In the genomic region with DNA sequence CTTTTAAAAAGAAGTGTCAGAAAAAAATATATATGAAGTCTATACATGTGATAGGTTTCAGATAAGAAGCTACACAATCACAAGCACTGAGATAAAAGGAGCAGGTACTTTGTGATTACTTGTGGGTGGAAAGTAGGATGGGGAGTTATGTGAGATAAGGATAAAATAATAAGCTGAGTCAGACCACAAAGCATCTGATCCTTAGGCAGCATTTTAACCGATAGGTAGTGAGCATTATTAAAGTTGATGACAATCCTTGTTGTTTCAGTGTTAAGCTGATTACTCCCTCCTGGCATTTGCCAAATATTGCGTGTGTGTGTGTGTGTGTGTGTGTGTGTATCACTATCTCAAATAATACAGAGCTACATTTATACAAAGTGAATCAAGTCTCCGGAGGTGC, we compare ENCODE assay signal across 20 cellular contexts.
DNase-seq lines count a peak whose midpoint lies in the region; ATAC-seq, FAIRE-seq and TF ChIP-seq lines count a peak whose summit lies in the region.
"Had no signal": no experiment of that assay in that cellular context is flagged by ENCODE, and none has a peak within 500 bp of the region (broad histone marks: within the 10 kb centered on the region; RNA-seq: fewer than 3 reads in every experiment).

No MANE protein-coding gene starts in this region.

- no peak for ATAC-seq in SK-N-SH treated with all-trans-retinoic acid at 6 μM for 48 hours
- ATAC-seq in GM21360 (IDR thresholded peaks at IDR 0.05; ENCODE audit: unreplicated experiment), result no peak
- ATAC-seq: Panc1, Right ventricle myocardium inferior had no signal

- H3K27ac ChIP-seq in SK-N-SH (ENCODE audit: low read depth in 2 of 2, low read length in 1 of 2), result no peak overlapping the region
- H3K27ac ChIP-seq in small intestine (ENCODE audit: low read depth in 1 of 2, low read length in 1 of 2), result no peak overlapping the region
- H3K27ac ChIP-seq: BLaER1 treated with 17β-estradiol and CSF1 and Interleukin-3, amounts not matched to agents 10 nM and 100 nM had no signal

- H3K79me2 ChIP-seq in SK-N-SH (ENCODE audit: insufficient read depth), result no peaks in the 10 kb centered on the region

- no peak overlapping the region for H3K4me2 ChIP-seq in SK-N-SH
- H3K4me2 ChIP-seq: BLaER1 treated with 17β-estradiol and CSF1 and Interleukin-3, amounts not matched to agents 10 nM and 100 nM had no signal

- no peaks in the 10 kb centered on the region for H3K9me2 ChIP-seq in SK-N-SH

- TF ChIP-seq CTCF in SK-N-SH (IDR thresholded peaks at IDR 0.05) (no peak), choroid plexus epithelial cell (conservative IDR thresholded peaks at IDR 0.05; ENCODE audit: low read depth, low read length) (no peak)

- H3K27me3 ChIP-seq in SK-N-SH (ENCODE audit: insufficient read depth) (no peaks in the 10 kb centered on the region), small intestine (ENCODE audit: control insufficient read depth in 2 of 2, insufficient read depth in 2 of 2, low read length in 2 of 2) (no peaks in the 10 kb centered on the region)
- H3K27me3 ChIP-seq: BLaER1 treated with 17β-estradiol and CSF1 and Interleukin-3, amounts not matched to agents 10 nM and 100 nM had no signal

- H3K4me1 ChIP-seq in SK-N-SH (ENCODE audit: control insufficient read depth in 1 of 2, insufficient read depth in 2 of 2, low read depth in 1 of 2, low read length in 1 of 2), result peaks cover 3 to 14% of the 10 kb centered on the region in 2 experiments
- no peaks in the 10 kb centered on the region for H3K4me1 ChIP-seq in small intestine (ENCODE audit: control insufficient read depth in 2 of 2, insufficient read depth in 1 of 2, low read depth in 1 of 2, low read length in 1 of 2)
- H3K4me1 ChIP-seq: BLaER1 treated with 17β-estradiol and CSF1 and Interleukin-3, amounts not matched to agents 10 nM and 100 nM had no signal

- no peak for TF ChIP-seq EP300 in SK-N-SH (IDR thresholded peaks at IDR 0.05; ENCODE audit: borderline replicate concordance in 1 of 2, low read depth in 1 of 2, low read length in 1 of 2)

- DNase-seq in SK-N-SH (no peak), M059J (ENCODE audit: low read depth) (peak; percentile 65), choroid plexus epithelial cell (ENCODE audit: low read depth) (peak; percentile 22), small intestine (peak; percentile 32), amniotic stem cell (lab: John Stamatoyannopoulos, UW) (no peak), posterior cingulate gyrus (no peak)
- DNase-seq: 8988T; CD8-positive, alpha-beta memory T cell; DMS79 treated with DMSO at 0.1 percent for 48 hours; GF-D8; Karpas-422; NCI-H1105 treated with DMSO at 0.1 percent for 48 hours; NCI-H187; NCI-H446 had no signal

- intact Hi-C loops in posterior cingulate gyrus (cut with DNase I), result no loop called here

- peaks cover 4% of the 10 kb centered on the region for H3F3A ChIP-seq in SK-N-SH (replicated peaks; ENCODE audit: insufficient read depth)

- 81% methylated on average over 3 of the region's 3 CpGs for WGBS in SK-N-SH (ENCODE audit: low lambda C conversion rate)
- WGBS in small intestine, 3 donors, result 25 to 66% (median 46%) methylated on average over 3 of the region's 3 CpGs

- TF ChIP-seq RAD21 in SK-N-SH (IDR thresholded peaks at IDR 0.05; ENCODE audit: low read length), result no peak

- POLR2A ChIA-PET in SK-N-SH (lab: Yijun Ruan, JAX), result no interaction called here

- H2AFZ ChIP-seq in SK-N-SH (ENCODE audit: low read depth), result no peak overlapping the region

- no peak overlapping the region for H3K4me3 ChIP-seq in SK-N-SH (ENCODE audit: low read depth in 2 of 2, low read length in 1 of 2)
- H3K4me3 ChIP-seq in choroid plexus epithelial cell (ENCODE audit: low read depth, low read length), result no peak overlapping the region
- no peak overlapping the region for H3K4me3 ChIP-seq in small intestine (ENCODE audit: low read depth in 1 of 2, low read length in 2 of 2)
- H3K4me3 ChIP-seq: BLaER1 treated with 17β-estradiol and CSF1 and Interleukin-3, amounts not matched to agents 10 nM and 100 nM had no signal

- H3K36me3 ChIP-seq in SK-N-SH (replicated peaks in 1 of 2; ENCODE audit: control insufficient read depth in 1 of 2, insufficient read depth in 2 of 2, low read length in 1 of 2) (no peaks in the 10 kb centered on the region), small intestine (ENCODE audit: control insufficient read depth in 2 of 2, insufficient read depth in 2 of 2, low read length in 2 of 2) (no peaks in the 10 kb centered on the region)
- H3K36me3 ChIP-seq: BLaER1 treated with 17β-estradiol and CSF1 and Interleukin-3, amounts not matched to agents 10 nM and 100 nM had no signal

- H3K9me3 ChIP-seq in SK-N-SH, result no peaks in the 10 kb centered on the region
- H3K9me3 ChIP-seq in small intestine (ENCODE audit: control insufficient read depth, low read depth), result no peaks in the 10 kb centered on the region

- FAIRE-seq in small intestine (lab: Jason Lieb, UNC), result no peak
- FAIRE-seq: GM12892 had no signal

- H3K9ac ChIP-seq in SK-N-SH, result no peak overlapping the region
- H3K9ac ChIP-seq: BLaER1 treated with 17β-estradiol and CSF1 and Interleukin-3, amounts not matched to agents 10 nM and 100 nM had no signal

- H4K20me1 ChIP-seq in SK-N-SH (ENCODE audit: insufficient read depth), result no peaks in the 10 kb centered on the region
- H4K20me1 ChIP-seq: BLaER1 treated with 17β-estradiol and CSF1 and Interleukin-3, amounts not matched to agents 10 nM and 100 nM had no signal

- CTCF ChIA-PET in SK-N-SH (lab: Yijun Ruan, JAX), result no interaction called here

TF ChIP-seq in SK-N-SH treated with all-trans-retinoic acid at 6 μM for 48 hours, 23 proteins besides CTCF, POLR2A, EP300 and RAD21:
- TF ChIP-seq ISL1 (CRISPR knock-in tag; IDR thresholded peaks at IDR 0.05) (peak; percentile 50), ZC3H10 (CRISPR knock-in tag; IDR thresholded peaks at IDR 0.05) (no peak), ZNF565 (CRISPR knock-in tag; conservative IDR thresholded peaks at IDR 0.05; ENCODE audit: low read depth) (no peak), ZFP30 (CRISPR knock-in tag; IDR thresholded peaks at IDR 0.05) (no peak)

TF ChIP-seq in SK-N-SH, 30 proteins besides CTCF, POLR2A, EP300 and RAD21:
- TF ChIP-seq JUND (IDR thresholded peaks at IDR 0.05), result no peak
- TF ChIP-seq, protein P1, sequence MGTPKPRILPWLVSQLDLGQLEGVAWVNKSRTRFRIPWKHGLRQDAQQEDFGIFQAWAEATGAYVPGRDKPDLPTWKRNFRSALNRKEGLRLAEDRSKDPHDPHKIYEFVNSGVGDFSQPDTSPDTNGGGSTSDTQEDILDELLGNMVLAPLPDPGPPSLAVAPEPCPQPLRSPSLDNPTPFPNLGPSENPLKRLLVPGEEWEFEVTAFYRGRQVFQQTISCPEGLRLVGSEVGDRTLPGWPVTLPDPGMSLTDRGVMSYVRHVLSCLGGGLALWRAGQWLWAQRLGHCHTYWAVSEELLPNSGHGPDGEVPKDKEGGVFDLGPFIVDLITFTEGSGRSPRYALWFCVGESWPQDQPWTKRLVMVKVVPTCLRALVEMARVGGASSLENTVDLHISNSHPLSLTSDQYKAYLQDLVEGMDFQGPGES (IDR thresholded peaks at IDR 0.05; ENCODE audit: low read depth, low read length), result no peak
- no peak for TF ChIP-seq MEF2A (IDR thresholded peaks at IDR 0.05; ENCODE audit: borderline replicate concordance, low read depth)
- TF ChIP-seq GATA2 (CRISPR knock-in tag; IDR thresholded peaks at IDR 0.05), result no peak
- TF ChIP-seq, protein P2, sequence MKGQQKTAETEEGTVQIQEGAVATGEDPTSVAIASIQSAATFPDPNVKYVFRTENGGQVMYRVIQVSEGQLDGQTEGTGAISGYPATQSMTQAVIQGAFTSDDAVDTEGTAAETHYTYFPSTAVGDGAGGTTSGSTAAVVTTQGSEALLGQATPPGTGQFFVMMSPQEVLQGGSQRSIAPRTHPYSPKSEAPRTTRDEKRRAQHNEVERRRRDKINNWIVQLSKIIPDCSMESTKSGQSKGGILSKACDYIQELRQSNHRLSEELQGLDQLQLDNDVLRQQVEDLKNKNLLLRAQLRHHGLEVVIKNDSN (IDR thresholded peaks at IDR 0.05; ENCODE audit: borderline replicate concordance, low read depth), result no peak
- no peak for TF ChIP-seq NRF1 (IDR thresholded peaks at IDR 0.05; ENCODE audit: low read depth, low read length)
- no peak for TF ChIP-seq CHD2 (IDR thresholded peaks at IDR 0.05; ENCODE audit: low read length, partially characterized antibody)
- TF ChIP-seq, protein P3, sequence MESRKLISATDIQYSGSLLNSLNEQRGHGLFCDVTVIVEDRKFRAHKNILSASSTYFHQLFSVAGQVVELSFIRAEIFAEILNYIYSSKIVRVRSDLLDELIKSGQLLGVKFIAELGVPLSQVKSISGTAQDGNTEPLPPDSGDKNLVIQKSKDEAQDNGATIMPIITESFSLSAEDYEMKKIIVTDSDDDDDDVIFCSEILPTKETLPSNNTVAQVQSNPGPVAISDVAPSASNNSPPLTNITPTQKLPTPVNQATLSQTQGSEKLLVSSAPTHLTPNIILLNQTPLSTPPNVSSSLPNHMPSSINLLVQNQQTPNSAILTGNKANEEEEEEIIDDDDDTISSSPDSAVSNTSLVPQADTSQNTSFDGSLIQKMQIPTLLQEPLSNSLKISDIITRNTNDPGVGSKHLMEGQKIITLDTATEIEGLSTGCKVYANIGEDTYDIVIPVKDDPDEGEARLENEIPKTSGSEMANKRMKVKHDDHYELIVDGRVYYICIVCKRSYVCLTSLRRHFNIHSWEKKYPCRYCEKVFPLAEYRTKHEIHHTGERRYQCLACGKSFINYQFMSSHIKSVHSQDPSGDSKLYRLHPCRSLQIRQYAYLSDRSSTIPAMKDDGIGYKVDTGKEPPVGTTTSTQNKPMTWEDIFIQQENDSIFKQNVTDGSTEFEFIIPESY (IDR thresholded peaks at IDR 0.05; ENCODE audit: borderline replicate concordance, low read depth), result no peak
- TF ChIP-seq NFIC (IDR thresholded peaks at IDR 0.05; ENCODE audit: borderline replicate concordance), result no peak
- no peak for TF ChIP-seq POLR2AphosphoS5 (IDR thresholded peaks at IDR 0.05; ENCODE audit: low read depth, low read length)
- no peak for TF ChIP-seq SIN3A (IDR thresholded peaks at IDR 0.05; ENCODE audit: borderline replicate concordance, low read depth, low read length)
- no peak for TF ChIP-seq FOXM1 (IDR thresholded peaks at IDR 0.05; ENCODE audit: low read depth)
- no peak for TF ChIP-seq RCOR1 (IDR thresholded peaks at IDR 0.05; ENCODE audit: low read length)
- TF ChIP-seq, protein P4, sequence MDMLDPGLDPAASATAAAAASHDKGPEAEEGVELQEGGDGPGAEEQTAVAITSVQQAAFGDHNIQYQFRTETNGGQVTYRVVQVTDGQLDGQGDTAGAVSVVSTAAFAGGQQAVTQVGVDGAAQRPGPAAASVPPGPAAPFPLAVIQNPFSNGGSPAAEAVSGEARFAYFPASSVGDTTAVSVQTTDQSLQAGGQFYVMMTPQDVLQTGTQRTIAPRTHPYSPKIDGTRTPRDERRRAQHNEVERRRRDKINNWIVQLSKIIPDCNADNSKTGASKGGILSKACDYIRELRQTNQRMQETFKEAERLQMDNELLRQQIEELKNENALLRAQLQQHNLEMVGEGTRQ (IDR thresholded peaks at IDR 0.05; ENCODE audit: borderline replicate concordance, low read depth, low read length), result no peak

Comparison
In these comparisons a context has a peak if more than half of its experiments do, and no peak if none do; other contexts are left out.
1. DNase-seq: peak in M059J (single experiment), choroid plexus epithelial cell (single experiment) and small intestine (single experiment); none in SK-N-SH (single experiment), amniotic stem cell (single experiment) and posterior cingulate gyrus (0 of 10).